Comparison of ENCODE assay signal across 18 cellular contexts in the genomic region with DNA sequence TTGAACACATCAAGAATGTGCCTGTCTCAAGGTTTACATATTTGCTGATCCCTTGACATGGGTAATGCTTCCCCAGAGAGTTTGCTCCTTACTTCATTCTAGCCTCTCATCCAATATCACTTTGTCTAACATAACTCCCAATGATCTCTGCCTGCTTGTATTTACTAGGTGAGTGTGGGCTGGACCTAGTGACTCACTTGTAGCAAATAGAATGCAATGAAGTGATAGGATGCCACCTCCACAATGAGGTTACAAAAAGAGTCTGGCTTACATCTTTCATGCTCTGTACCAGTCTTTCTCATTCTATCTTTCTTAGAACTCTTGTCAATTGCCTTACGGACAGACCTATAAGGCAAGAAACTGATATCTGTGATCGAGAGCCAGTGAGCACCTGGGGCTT. TPM values are rescaled to one million over a fixed set of nuclear protein-coding genes. Genes with fewer than 3 reads are reported as not detected.
DNase-seq lines count a peak whose midpoint lies in the region; ATAC-seq and TF ChIP-seq lines count a peak whose summit lies in the region.
"Had no signal": no experiment of that assay in that cellular context is flagged by ENCODE, and none has a peak within 500 bp of the region (broad histone marks: within the 10 kb centered on the region; RNA-seq: fewer than 3 reads in every experiment).

No MANE protein-coding gene starts in this region.

- no peak overlapping the region for H2BK15ac ChIP-seq in mesenchymal stem cell (ENCODE audit: low read depth, poor library complexity, severe bottlenecking)

- WGBS in mesenchymal stem cell, result 96% methylated on average over 2 of the region's 2 CpGs

- H3K4me1 ChIP-seq in PC-3 (ENCODE audit: insufficient read depth, low read length) (peaks cover 11% of the 10 kb centered on the region; the same call in 1 of the 2 replicates), mesenchymal stem cell (ENCODE audit: control insufficient read depth, insufficient read depth, low read depth, low read length) (no peaks in the 10 kb centered on the region)

- no peaks in the 10 kb centered on the region for H3F3A ChIP-seq in PC-3 (ENCODE audit: low read length, unreplicated experiment)

- POLR2A ChIA-PET in PC-3 (lab: Charles Lee; ENCODE audit: unreplicated experiment), result no interaction called here

- H3K36me3 ChIP-seq in PC-3 (ENCODE audit: low read depth, low read length) (no peaks in the 10 kb centered on the region), mesenchymal stem cell (ENCODE audit: control insufficient read depth in 1 of 2, insufficient read depth in 2 of 2, low read depth in 1 of 2, low read length in 2 of 2) (no peaks in the 10 kb centered on the region)
- H3K36me3 ChIP-seq: BLaER1 treated with 17β-estradiol and CSF1 and Interleukin-3, amounts not matched to agents 10 nM and 100 nM had no signal

- H3K27ac ChIP-seq in PC-3 (ENCODE audit: low read length) (no peak overlapping the region), mesenchymal stem cell (ENCODE audit: low read length, poor library complexity, severe bottlenecking) (no peak overlapping the region)
- H3K27ac ChIP-seq: 22Rv1; BLaER1 treated with 17β-estradiol and CSF1 and Interleukin-3, amounts not matched to agents 10 nM and 100 nM; HL-60 had no signal

- no peaks in the 10 kb centered on the region for H3K79me1 ChIP-seq in mesenchymal stem cell (replicated peaks; ENCODE audit: low read length, poor library complexity, severe bottlenecking)

- no peaks in the 10 kb centered on the region for H3K27me3 ChIP-seq in PC-3 (ENCODE audit: low read length)
- no peaks in the 10 kb centered on the region for H3K27me3 ChIP-seq in mesenchymal stem cell (ENCODE audit: control insufficient read depth in 1 of 2, insufficient read depth in 1 of 2, low read length in 2 of 2)
- H3K27me3 ChIP-seq: BLaER1 treated with 17β-estradiol and CSF1 and Interleukin-3, amounts not matched to agents 10 nM and 100 nM had no signal

- no peak overlapping the region for H3K4ac ChIP-seq in mesenchymal stem cell (ENCODE audit: low read depth in 1 of 2, low read length in 2 of 2)

- CTCF ChIA-PET in PC-3 (lab: Charles Lee), result interaction anchor here (0.5 to 0.8 kb wide), 2 partner anchors 13 to 377 kb away, joined by 3 read pairs; no protein-coding TSS in a partner anchor

- no peak overlapping the region for H3K4me2 ChIP-seq in PC-3 (ENCODE audit: low read length)
- H3K4me2 ChIP-seq in mesenchymal stem cell (ENCODE audit: low read length, poor library complexity, severe bottlenecking), result no peak overlapping the region
- H3K4me2 ChIP-seq: BLaER1 treated with 17β-estradiol and CSF1 and Interleukin-3, amounts not matched to agents 10 nM and 100 nM had no signal

- H2AFZ ChIP-seq in PC-3 (ENCODE audit: low read length) (no peak overlapping the region), mesenchymal stem cell (ENCODE audit: low read depth, low read length) (no peak overlapping the region)

- no peak overlapping the region for H2BK12ac ChIP-seq in mesenchymal stem cell (ENCODE audit: low read length in 2 of 2)

- peak; percentile 34 for DNase-seq in Ammon's horn (ENCODE audit: low spot score)
- DNase-seq in PC-3, result peak; percentile 37
- DNase-seq in epithelial cell of esophagus (ENCODE audit: low read depth), result peak; percentile 35
- DNase-seq in mesenchymal stem cell, result no peak
- no peak for DNase-seq in A172 (ENCODE audit: low spot score)
- DNase-seq: AML-193; CD4-positive, CD25-positive, alpha-beta regulatory T cell; GOT3; H9; KBM-7 had no signal

- no peak overlapping the region for H3K23ac ChIP-seq in mesenchymal stem cell (ENCODE audit: low read length in 2 of 2)

- no peak overlapping the region for H2BK5ac ChIP-seq in mesenchymal stem cell (ENCODE audit: low read depth, low read length, poor library complexity, severe bottlenecking)

- ATAC-seq in PC-3 (peak; percentile 67), HG03457 (IDR thresholded peaks at IDR 0.05; ENCODE audit: unreplicated experiment) (no peak), GM21390 (IDR thresholded peaks at IDR 0.05; ENCODE audit: unreplicated experiment) (no peak)
- ATAC-seq: GM12878 had no signal

- H4K20me1 ChIP-seq in PC-3 (ENCODE audit: low read length), result no peaks in the 10 kb centered on the region
- H4K20me1 ChIP-seq: BLaER1 treated with 17β-estradiol and CSF1 and Interleukin-3, amounts not matched to agents 10 nM and 100 nM had no signal

- no peaks in the 10 kb centered on the region for H3K79me2 ChIP-seq in PC-3 (ENCODE audit: low read length)

- H3K4me3 ChIP-seq in PC-3 (ENCODE audit: low read length) (no peak overlapping the region), epithelial cell of esophagus (ENCODE audit: low read length) (no peak overlapping the region), mesenchymal stem cell (ENCODE audit: insufficient read depth in 1 of 2, low read depth in 1 of 2, low read length in 2 of 2) (no peak overlapping the region)
- H3K4me3 ChIP-seq: BLaER1 treated with 17β-estradiol and CSF1 and Interleukin-3, amounts not matched to agents 10 nM and 100 nM; GM12878 had no signal

- intact Hi-C loops in PC-3 (cut with micrococcal nuclease), result no loop called here

- H4K91ac ChIP-seq in mesenchymal stem cell (ENCODE audit: low read length), result peak overlapping the region; percentile 68

- TF ChIP-seq CTCF in PC-3 (conservative IDR thresholded peaks at IDR 0.05; ENCODE audit: low read depth, low read length) (no peak), epithelial cell of esophagus (IDR thresholded peaks at IDR 0.05; ENCODE audit: insufficient read depth, low read depth, low read length, missing control alignments) (no peak)

- H4K8ac ChIP-seq in mesenchymal stem cell (ENCODE audit: low read length), result no peak overlapping the region

- no TSS peak for BruUV-seq in PC-3 (replicated peaks; lab: Mats Ljungman, UMichigan)

- H2BK120ac ChIP-seq in mesenchymal stem cell (ENCODE audit: low read depth, low read length), result no peak overlapping the region

- H3K9me2 ChIP-seq in PC-3 (replicated peaks; ENCODE audit: low read length), result no peaks in the 10 kb centered on the region

- H3K9me3 ChIP-seq in PC-3 (ENCODE audit: low read length) (no peaks in the 10 kb centered on the region), mesenchymal stem cell (ENCODE audit: control insufficient read depth, low read length) (no peaks in the 10 kb centered on the region)
- H3K9me3 ChIP-seq: BLaER1 treated with 17β-estradiol and CSF1 and Interleukin-3, amounts not matched to agents 10 nM and 100 nM had no signal

- H2AK5ac ChIP-seq in mesenchymal stem cell (ENCODE audit: low read length, severe bottlenecking), result no peak overlapping the region

- H3K9ac ChIP-seq in PC-3 (ENCODE audit: low read length), result no peak overlapping the region
- H3K9ac ChIP-seq in mesenchymal stem cell (ENCODE audit: low read length), result no peak overlapping the region
- H3K9ac ChIP-seq: BLaER1 treated with 17β-estradiol and CSF1 and Interleukin-3, amounts not matched to agents 10 nM and 100 nM had no signal

- no peak overlapping the region for H3K18ac ChIP-seq in mesenchymal stem cell (ENCODE audit: low read depth in 1 of 2, low read length in 2 of 2)

- H3K14ac ChIP-seq in mesenchymal stem cell (ENCODE audit: low read length in 2 of 2), result no peak overlapping the region

RNA-seq across cellular contexts. Expression of a gene that starts 44.9 kb away (rescaled TPM):
- total RNA-seq in PC-3 (2014; rRNA removed), result 0.40 TPM in 1 of 2 replicates, not detected in the other
- polyA plus RNA-seq in mesenchymal stem cell (2013, experiment 1 of 2), result 21.2 TPM
- 20.6 TPM for polyA plus RNA-seq in mesenchymal stem cell (2013, experiment 2 of 2)
- total RNA-seq in A172 (2014; rRNA removed; shearing (Covaris generic)), result 21.9 and 23.4 TPM in 2 replicates
- total RNA-seq: Daoy, G401 had no signal

Comparison
In these comparisons a context has a peak if more than half of its experiments do, and no peak if none do; other contexts are left out.
1. DNase-seq: peak in Ammon's horn (single experiment), PC-3 (single experiment) and epithelial cell of esophagus (single experiment); none in mesenchymal stem cell (single experiment) and A172 (single experiment).
2. RNA of a gene that starts 44.9 kb away (total RNA-seq): 21.9 to 23.4 TPM in A172; 0.40 TPM in PC-3; every median in the first group is over 10 times any median in the second.